ENCODE assay signal across 18 cellular contexts in genomic region chr17:2860045-2860444, GRCh38.
A peak's percentile ranks its signal among the peaks of the same experiment; 100 is the strongest.
DNase-seq lines count a peak whose midpoint lies in the region; ATAC-seq and TF ChIP-seq lines count a peak whose summit lies in the region.
"Had no signal": no experiment of that assay in that cellular context is flagged by ENCODE, and none has a peak within 500 bp of the region (broad histone marks: within the 10 kb centered on the region; RNA-seq: fewer than 3 reads in every experiment).

No MANE protein-coding gene starts in this region.

- no peak overlapping the region for H3K4me3 ChIP-seq in mesendoderm (ENCODE audit: low read length)

- no peak overlapping the region for H4K5ac ChIP-seq in mesendoderm (ENCODE audit: low read length)

- no peak overlapping the region for H3K18ac ChIP-seq in mesendoderm (ENCODE audit: low read length)

- no peak overlapping the region for H3K27ac ChIP-seq in mesendoderm (ENCODE audit: low read depth, low read length)
- no peak overlapping the region for H3K27ac ChIP-seq in foreskin keratinocyte

- ATAC-seq in foreskin keratinocyte, result no peak

- DNase-seq in G401 (ENCODE audit: low spot score), result peak; percentile 51
- DNase-seq in NCI-H524 (lab: John Stamatoyannopoulos, UW), result peak; percentile 38 to 67
- DNase-seq in cerebellar cortex (ENCODE audit: low spot score), result peak; percentile 41
- no peak for DNase-seq in mesendoderm
- DNase-seq in GM20000 (ENCODE audit: low spot score), result no peak
- DNase-seq in foreskin keratinocyte, result no peak
- no peak for DNase-seq in NK-92 treated with Interleukin-12 subunit alpha and Interleukin-12 subunit beta, amount 100 ng/mL, for 24 hours (lab: John Stamatoyannopoulos, UW)
- DNase-seq in EL, result no peak
- DNase-seq: BE2C; CD4-positive, CD25-positive, alpha-beta regulatory T cell; COR-L47; HFFc6; KG1; MV-4-11; NCI-H187 treated with DMSO at 0.1 percent for 48 hours; NCI-H69; RPMI8226; SIG-M5 had no signal

- peak overlapping the region; percentile 15 for H3K56ac ChIP-seq in mesendoderm (ENCODE audit: low read length)

- no peak overlapping the region for H2BK5ac ChIP-seq in mesendoderm (ENCODE audit: low read length)

- H2BK120ac ChIP-seq in mesendoderm (ENCODE audit: low read depth, low read length), result no peak overlapping the region

- TF ChIP-seq CTCF in GM20000 (IDR thresholded peaks at IDR 0.05; ENCODE audit: extremely low read depth, missing control alignments) (no peak), foreskin keratinocyte (conservative IDR thresholded peaks at IDR 0.05) (no peak)

- H3K79me2 ChIP-seq in mesendoderm (ENCODE audit: control insufficient read depth, insufficient read depth, low read length), result peaks cover 78% of the 10 kb centered on the region

- in situ Hi-C loops in G401 (cut with HindIII; ENCODE audit: low sequenced_read_pairs), result no loop called here

- WGBS in mesendoderm (ENCODE audit: extremely low coverage, insufficient coverage, low lambda C conversion rate), result no CpG with 5 or more reads among the region's 4 CpGs

- no peak overlapping the region for H3K23ac ChIP-seq in mesendoderm (ENCODE audit: low read length)

- no peak overlapping the region for H2AK5ac ChIP-seq in mesendoderm (ENCODE audit: low read length)

- H3K4me1 ChIP-seq in mesendoderm (ENCODE audit: control insufficient read depth, low read depth, low read length) (peaks cover 4% of the 10 kb centered on the region), foreskin keratinocyte (peaks cover 6% of the 10 kb centered on the region)
- H3K4me1 ChIP-seq: BE2C had no signal

- H3K9ac ChIP-seq in mesendoderm (ENCODE audit: low read length), result peak overlapping the region; percentile 40

- H3K79me1 ChIP-seq in mesendoderm (ENCODE audit: low read length), result peaks cover 10% of the 10 kb centered on the region

- H3K4me2 ChIP-seq in mesendoderm (ENCODE audit: low read length), result no peak overlapping the region

- no peak overlapping the region for H3K4ac ChIP-seq in mesendoderm (ENCODE audit: low read depth, low read length)

- H3K36me3 ChIP-seq in mesendoderm (ENCODE audit: control insufficient read depth, insufficient read depth, low read length), result no peaks in the 10 kb centered on the region
- H3K36me3 ChIP-seq: BE2C had no signal

- H3K27me3 ChIP-seq in mesendoderm (ENCODE audit: insufficient read depth, low read length, poor library complexity) (no peaks in the 10 kb centered on the region), foreskin keratinocyte (no peaks in the 10 kb centered on the region)
- H3K27me3 ChIP-seq: BE2C had no signal

- no peak overlapping the region for H2BK15ac ChIP-seq in mesendoderm (replicated peaks; ENCODE audit: low read depth)

- no peak overlapping the region for H4K8ac ChIP-seq in mesendoderm (ENCODE audit: low read depth, low read length)

Comparison
In these comparisons a context has a peak if more than half of its experiments do, and no peak if none do; other contexts are left out.
1. DNase-seq: peak in G401 (single experiment), NCI-H524 (2 of 2) and cerebellar cortex (single experiment); none in mesendoderm (single experiment), GM20000 (single experiment), foreskin keratinocyte (0 of 2), NK-92 treated with Interleukin-12 subunit alpha and Interleukin-12 subunit beta, amount 100 ng/mL, for 24 hours (single experiment) and EL (single experiment).